8 cellular contexts compared by ENCODE assay signal in the genomic region with DNA sequence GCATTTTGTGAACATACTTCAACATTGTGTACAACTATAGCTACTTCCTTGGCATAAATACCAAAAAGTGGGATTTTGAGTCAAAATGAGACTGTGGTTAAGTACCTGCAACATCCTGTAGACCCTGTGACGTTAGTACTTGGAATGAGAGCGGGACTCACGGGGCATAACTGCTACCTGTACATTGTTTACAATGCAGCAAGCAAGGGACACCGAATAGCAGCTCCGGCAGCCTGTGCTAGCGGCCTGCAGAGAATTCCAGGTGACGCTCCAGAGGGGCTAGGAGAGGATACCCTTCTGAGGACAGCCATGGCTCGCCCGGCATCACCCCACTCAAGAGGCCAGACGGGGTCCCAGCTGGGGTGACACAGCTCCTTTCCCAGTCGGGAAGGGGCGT. TPM values are rescaled to one million over a fixed set of nuclear protein-coding genes. Genes with fewer than 3 reads are reported as not detected.
A peak's percentile ranks its signal among the peaks of the same experiment; 100 is the strongest.
DNase-seq lines count a peak whose midpoint lies in the region; ATAC-seq and TF ChIP-seq lines count a peak whose summit lies in the region.

No MANE protein-coding gene starts in this region.

- WGBS in trophoblast cell (ENCODE audit: extremely low coverage, insufficient coverage, insufficient read length): no CpG with 5 or more reads among the region's 12 CpGs

- no peak overlapping the region for H2BK120ac ChIP-seq in trophoblast cell (ENCODE audit: insufficient read depth, low read length, poor library complexity)

- no peak overlapping the region for H3K4ac ChIP-seq in trophoblast cell (ENCODE audit: low read depth, low read length)

- H2BK12ac ChIP-seq in trophoblast cell (ENCODE audit: low read length): no peak overlapping the region

- H4K20me1 ChIP-seq in OCI-LY1 (ENCODE audit: insufficient read depth, low read length): no peaks in the 10 kb centered on the region

- H4K12ac ChIP-seq in trophoblast cell (ENCODE audit: low read depth, low read length): peak overlapping the region; percentile 6

- no peak for TF ChIP-seq CTCF in OCI-LY1 (IDR thresholded peaks at IDR 0.05; ENCODE audit: low read length)
- no peak for TF ChIP-seq CTCF in epithelial cell of esophagus (IDR thresholded peaks at IDR 0.05; ENCODE audit: insufficient read depth, low read depth, low read length, missing control alignments)

- H3K9me3 ChIP-seq in OCI-LY1 (ENCODE audit: low read length): no peaks in the 10 kb centered on the region
- no peaks in the 10 kb centered on the region for H3K9me3 ChIP-seq in trophoblast cell (ENCODE audit: insufficient read depth, low read depth, low read length)

- peak overlapping the region; percentile 63 for H4K8ac ChIP-seq in trophoblast cell (ENCODE audit: low read depth, low read length)

- peak overlapping the region; percentile 29 for H4K91ac ChIP-seq in trophoblast cell (ENCODE audit: low read depth, low read length)

- peak; percentile 24 for ATAC-seq in GM19351 (IDR thresholded peaks at IDR 0.05; ENCODE audit: unreplicated experiment)
- ATAC-seq in HG03139 (IDR thresholded peaks at IDR 0.05; ENCODE audit: unreplicated experiment): no peak
- ATAC-seq in esophagus mucosa: no peak

- no peaks in the 10 kb centered on the region for H3F3A ChIP-seq in OCI-LY1 (ENCODE audit: insufficient read depth, low read length)

- H3K79me1 ChIP-seq in trophoblast cell (ENCODE audit: low read length): peaks cover 9% of the 10 kb centered on the region

- H3K27me3 ChIP-seq in OCI-LY1 (ENCODE audit: insufficient read depth, low read length): no peaks in the 10 kb centered on the region
- H3K27me3 ChIP-seq in trophoblast cell (ENCODE audit: insufficient read depth, low read length): no peaks in the 10 kb centered on the region

- H3K4me3 ChIP-seq in OCI-LY1 (ENCODE audit: low read depth, low read length, poor library complexity, severe bottlenecking) (peak overlapping the region; percentile 86), epithelial cell of esophagus (ENCODE audit: low read length) (peak overlapping the region; percentile 71), trophoblast cell (ENCODE audit: low read depth, low read length) (peak overlapping the region; percentile 91)

- no peak overlapping the region for H3K18ac ChIP-seq in trophoblast cell (ENCODE audit: low read length)

- no peak overlapping the region for H2AK5ac ChIP-seq in trophoblast cell (ENCODE audit: low read length)

- H3K36me3 ChIP-seq in OCI-LY1 (ENCODE audit: insufficient read depth, low read length): peaks cover 13% of the 10 kb centered on the region
- peaks cover 5 to 6% of the 10 kb centered on the region in 2 experiments for H3K36me3 ChIP-seq in trophoblast cell (ENCODE audit: control insufficient read depth in 1 of 2, insufficient read depth in 2 of 2, low read length in 2 of 2)

- H3K4me2 ChIP-seq in OCI-LY1 (ENCODE audit: low read length) (peak overlapping the region; percentile 69), trophoblast cell (ENCODE audit: low read length) (peak overlapping the region; percentile 74)

- H2AFZ ChIP-seq in OCI-LY1 (ENCODE audit: low read length): peak overlapping the region; percentile 92; the same call in 1 of the 2 replicates
- H2AFZ ChIP-seq in trophoblast cell (ENCODE audit: insufficient read depth, low read length, poor library complexity): peak overlapping the region; percentile 37

- H3K9me2 ChIP-seq in OCI-LY1 (ENCODE audit: low read depth, low read length): no peaks in the 10 kb centered on the region

- no peak overlapping the region for H3K23ac ChIP-seq in trophoblast cell (ENCODE audit: low read length)

- DNase-seq in epithelial cell of esophagus (ENCODE audit: low read depth) (no peak), trophoblast cell (peak; percentile 61 to 65), LoVo (ENCODE audit: low spot score) (no peak), DMS 273 treated with DMSO at 0.1 percent for 48 hours (lab: John Stamatoyannopoulos, UW) (no peak)

- H3K27ac ChIP-seq in OCI-LY1 (ENCODE audit: low read depth, low read length, poor library complexity, severe bottlenecking) (no peak overlapping the region), trophoblast cell (ENCODE audit: low read depth, low read length) (no peak overlapping the region)

- peak overlapping the region; percentile 84; the same call in 1 of the 2 replicates for H3K9ac ChIP-seq in OCI-LY1 (ENCODE audit: low read length)
- H3K9ac ChIP-seq in trophoblast cell (ENCODE audit: low read length): no peak overlapping the region

- no peak overlapping the region for H3K14ac ChIP-seq in trophoblast cell (ENCODE audit: low read length)

- H2BK5ac ChIP-seq in trophoblast cell (ENCODE audit: low read depth, low read length, poor library complexity): no peak overlapping the region

- no peaks in the 10 kb centered on the region for H3K79me2 ChIP-seq in OCI-LY1 (ENCODE audit: insufficient read depth, low read length)
- H3K79me2 ChIP-seq in trophoblast cell (ENCODE audit: control insufficient read depth, insufficient read depth, low read length, poor library complexity): peaks cover 2% of the 10 kb centered on the region

- H3K4me1 ChIP-seq in OCI-LY1 (ENCODE audit: insufficient read depth, low read length, severe bottlenecking) (peaks cover 8% of the 10 kb centered on the region), trophoblast cell (ENCODE audit: control insufficient read depth in 1 of 2, insufficient read depth in 2 of 2, low read length in 2 of 2) (peaks cover 0 to 2% of the 10 kb centered on the region in 2 experiments)

RNA-seq across cellular contexts. Expression of a gene that starts 0.8 kb away (rescaled TPM):
- polyA plus RNA-seq in trophoblast cell (2013): 22.2 and 23.3 TPM in 2 replicates
- total RNA-seq in esophagus mucosa: 4.6 TPM

Comparison
In these comparisons a context has a peak if more than half of its experiments do, and no peak if none do; other contexts are left out.
1. DNase-seq: peak in trophoblast cell (2 of 2); none in epithelial cell of esophagus (single experiment), LoVo (single experiment) and DMS 273 treated with DMSO at 0.1 percent for 48 hours (single experiment).
2. Peak in every context shown above with its lines, with median percentiles within 50 percentile points of each other: H3K4me3 ChIP-seq.